ENCODE assay signal across 22 cellular contexts in the genomic region with DNA sequence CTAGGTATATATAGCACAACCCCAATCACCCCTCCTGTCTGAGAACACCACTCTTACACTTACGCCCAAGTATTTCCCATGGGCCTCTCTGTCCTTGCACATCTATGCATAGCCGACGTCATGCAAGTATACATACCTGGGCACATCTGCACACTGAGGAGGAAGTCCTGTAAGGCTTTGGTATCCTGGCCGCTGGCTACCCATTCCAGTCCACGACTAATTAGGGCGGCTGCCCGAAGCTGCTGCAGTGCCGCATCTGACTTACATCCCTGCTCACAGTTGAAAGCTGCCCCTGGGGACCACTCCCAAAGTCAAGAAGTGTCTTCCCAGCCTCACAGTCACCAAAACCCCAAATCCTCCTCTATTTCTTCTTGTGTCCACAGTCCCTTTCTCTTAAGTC.
"Had no signal": no experiment of that assay in that cellular context is flagged by ENCODE, and none has a peak within 500 bp of the region (broad histone marks: within the 10 kb centered on the region; RNA-seq: fewer than 3 reads in every experiment).

No MANE protein-coding gene starts in this region.

- H3K36me3 ChIP-seq: neural progenitor cell had no signal

- H3K9me3 ChIP-seq: esophagus squamous epithelium, gastroesophageal sphincter had no signal

- DNase-seq: cerebellar nuclear complex; effector memory CD8-positive, alpha-beta T cell; esophagus squamous epithelium; foreskin fibroblast; glutamatergic neuron; kidney; left cardiac atrium; left ventricle myocardium superior; mesenchymal stem cell; naive B cell; occipital lobe; stimulated activated CD4-positive, alpha-beta T cell treated with anti-CD3 and anti-CD28 coated beads, Interleukin-2, amount 100 ng/mL, for 24 hours; stimulated activated CD4-positive, alpha-beta T cell treated with anti-CD3 and anti-CD28 coated beads, Interleukin-4, amount 100 ng/mL, for 4 hours; stimulated activated naive B cell treated with anti-CD40 and anti-IgM and Interleukin-4, amounts not matched to agents 10 μg/mL and 1 μg/mL and 100 μg/mL, for 72 hours; trophoblast cell had no signal

- H3K4me3 ChIP-seq: esophagus squamous epithelium, gastroesophageal sphincter, lung, neural progenitor cell, skin epidermis had no signal

- H3K27ac ChIP-seq: esophagus squamous epithelium, gastroesophageal sphincter, neural progenitor cell, parathyroid adenoma, skin epidermis had no signal

- ATAC-seq: effector memory CD8-positive, alpha-beta T cell; gastroesophageal sphincter; left cardiac atrium; left ventricle myocardium superior; sciatic nerve; stimulated activated naive B cell treated with anti-CD40 and anti-IgM and Interleukin-4, amounts not matched to agents 10 μg/mL and 1 μg/mL and 100 μg/mL, for 72 hours had no signal

- H3K27ac Mint-ChIP-seq: dendritic cell treated with granulocyte-macrophage colony-stimulating factor and Interleukin-4, amounts not matched to agents 40 ng/mL and 50 ng/mL, for 4 days; effector memory CD8-positive, alpha-beta T cell; naive B cell; neural progenitor cell; stimulated activated naive B cell treated with anti-CD40 and anti-IgM and Interleukin-4, amounts not matched to agents 10 μg/mL and 1 μg/mL and 100 μg/mL, for 72 hours had no signal

- H3K36me3 Mint-ChIP-seq: naive B cell had no signal

- H3K4me3 Mint-ChIP-seq: dendritic cell treated with granulocyte-macrophage colony-stimulating factor and Interleukin-4, amounts not matched to agents 40 ng/mL and 50 ng/mL, for 4 days; effector memory CD8-positive, alpha-beta T cell; neural progenitor cell; stimulated activated naive B cell treated with anti-CD40 and anti-IgM and Interleukin-4, amounts not matched to agents 10 μg/mL and 1 μg/mL and 100 μg/mL, for 72 hours had no signal

- H3K9me3 Mint-ChIP-seq: dendritic cell treated with granulocyte-macrophage colony-stimulating factor and Interleukin-4, amounts not matched to agents 40 ng/mL and 50 ng/mL, for 4 days; effector memory CD8-positive, alpha-beta T cell; neural progenitor cell; stimulated activated naive B cell treated with anti-CD40 and anti-IgM and Interleukin-4, amounts not matched to agents 10 μg/mL and 1 μg/mL and 100 μg/mL, for 72 hours had no signal

- H3K27me3 Mint-ChIP-seq: dendritic cell treated with granulocyte-macrophage colony-stimulating factor and Interleukin-4, amounts not matched to agents 40 ng/mL and 50 ng/mL, for 4 days; effector memory CD8-positive, alpha-beta T cell; naive B cell; stimulated activated naive B cell treated with anti-CD40 and anti-IgM and Interleukin-4, amounts not matched to agents 10 μg/mL and 1 μg/mL and 100 μg/mL, for 72 hours had no signal

- H3K27me3 ChIP-seq: esophagus squamous epithelium, gastroesophageal sphincter, neural progenitor cell had no signal
